In genomic region chr3:38843898-38844297, GRCh38 we compare ENCODE assay signal across 9 cellular contexts. TPM values are rescaled to one million over a fixed set of nuclear protein-coding genes. Genes with fewer than 3 reads are reported as not detected.
A peak's percentile ranks its signal among the peaks of the same experiment; 100 is the strongest.
DNase-seq lines count a peak whose midpoint lies in the region; ATAC-seq, FAIRE-seq and TF ChIP-seq lines count a peak whose summit lies in the region.
"Had no signal": no experiment of that assay in that cellular context is flagged by ENCODE, and none has a peak within 500 bp of the region (broad histone marks: within the 10 kb centered on the region; RNA-seq: fewer than 3 reads in every experiment).

No MANE protein-coding gene starts in this region.

- no peak for FAIRE-seq in kidney (lab: Jason Lieb, UNC)
- FAIRE-seq: endometrium had no signal

- TF ChIP-seq CTCF in C4-2B (conservative IDR thresholded peaks at IDR 0.05) = peak; percentile 22
- TF ChIP-seq CTCF in kidney (IDR thresholded peaks at IDR 0.05; ENCODE audit: borderline replicate concordance, extremely low read depth, insufficient read depth) = peak; percentile 26

- intact Hi-C loops in kidney (cut with DNase I) (no loop called here), sciatic nerve (cut with DNase I) (loop anchor here (10.0 kb wide), 1 partner anchor 319 kb away; no protein-coding TSS in a partner anchor)

- DNase-seq in HuH-7 (ENCODE audit: low spot score) (peak; percentile 20), adipocyte (ENCODE audit: low read depth) (peak; percentile 75), kidney (no peak), activated gamma-delta T cell treated with Interleukin-2 at 50 U/mL for 16 hours (no peak), ecto neural progenitor cell (ENCODE audit: low spot score) (no peak), sciatic nerve (ENCODE audit: low spot score) (no peak)
- DNase-seq in T-helper 2 cell treated with Interferon-gamma antibody and Interleukin-4, amounts not matched to agents 5 μg/mL and 100 μg/mL, for 36 hours (ENCODE audit: low spot score) = no peak

- no peak overlapping the region for H3K4me3 Mint-ChIP-seq in T-helper 2 cell treated with Interferon-gamma antibody and Interleukin-4, amounts not matched to agents 5 μg/mL and 100 μg/mL, for 36 hours

- H3K9me3 Mint-ChIP-seq in T-helper 2 cell treated with Interferon-gamma antibody and Interleukin-4, amounts not matched to agents 5 μg/mL and 100 μg/mL, for 36 hours = no peaks in the 10 kb centered on the region

- peaks cover 34% of the 10 kb centered on the region for H3K27me3 ChIP-seq in adipocyte (replicated peaks; ENCODE audit: control insufficient read depth, insufficient read depth, low read length)

- no peak for ATAC-seq in sciatic nerve

- no peak overlapping the region for H3K27ac Mint-ChIP-seq in T-helper 2 cell treated with Interferon-gamma antibody and Interleukin-4, amounts not matched to agents 5 μg/mL and 100 μg/mL, for 36 hours

- H3K36me3 Mint-ChIP-seq in T-helper 2 cell treated with Interferon-gamma antibody and Interleukin-4, amounts not matched to agents 5 μg/mL and 100 μg/mL, for 36 hours (ENCODE audit: low read depth) = no peaks in the 10 kb centered on the region

- H3K4me1 ChIP-seq in adipocyte (ENCODE audit: control insufficient read depth, insufficient read depth, low read length) (no peaks in the 10 kb centered on the region), kidney (ENCODE audit: control insufficient read depth in 1 of 2, insufficient read depth in 1 of 2, low read depth in 1 of 2, low read length in 2 of 2) (no peaks in the 10 kb centered on the region)

- no peak overlapping the region for H3K4me3 ChIP-seq in adipocyte (ENCODE audit: low read length)
- no peak overlapping the region for H3K4me3 ChIP-seq in kidney (ENCODE audit: low read length in 2 of 2)

- no peak overlapping the region for H3K9ac ChIP-seq in adipocyte (ENCODE audit: low read length)
- no peak overlapping the region for H3K9ac ChIP-seq in kidney (ENCODE audit: low read length in 2 of 2)

- H3K27ac ChIP-seq in C4-2B (no peak overlapping the region), kidney (ENCODE audit: low read depth in 2 of 2, low read length in 2 of 2) (no peak overlapping the region)

- H3K9me3 ChIP-seq in adipocyte (ENCODE audit: control insufficient read depth, low read length) (no peaks in the 10 kb centered on the region), kidney (ENCODE audit: control insufficient read depth in 1 of 2, low read length in 2 of 2) (no peaks in the 10 kb centered on the region)

- H3K4me1 Mint-ChIP-seq in T-helper 2 cell treated with Interferon-gamma antibody and Interleukin-4, amounts not matched to agents 5 μg/mL and 100 μg/mL, for 36 hours (ENCODE audit: low read depth) = no peaks in the 10 kb centered on the region

- H3K36me3 ChIP-seq in adipocyte (ENCODE audit: control insufficient read depth, insufficient read depth, low read length, severe bottlenecking) = no peaks in the 10 kb centered on the region
- H3K36me3 ChIP-seq in kidney (ENCODE audit: control insufficient read depth in 1 of 2, insufficient read depth in 2 of 2, low read length in 2 of 2) = no peaks in the 10 kb centered on the region

- H3K27me3 Mint-ChIP-seq in T-helper 2 cell treated with Interferon-gamma antibody and Interleukin-4, amounts not matched to agents 5 μg/mL and 100 μg/mL, for 36 hours (ENCODE audit: low read depth) = peaks cover 23% of the 10 kb centered on the region

RNA-seq across cellular contexts. Expression of gene SCN10A, which starts 27.9 kb away (rescaled TPM):
- total RNA-seq in kidney (not detected), sciatic nerve (not detected)
- polyA plus RNA-seq in kidney (ENCODE audit: insufficient read depth, low read depth, low replicate concordance) = not detected

Comparison
In these comparisons a context has a peak if more than half of its experiments do, and no peak if none do; other contexts are left out.
1. DNase-seq: peak in HuH-7 (single experiment) and adipocyte (single experiment); none in kidney (single experiment), activated gamma-delta T cell treated with Interleukin-2 at 50 U/mL for 16 hours (single experiment), ecto neural progenitor cell (single experiment), sciatic nerve (single experiment) and T-helper 2 cell treated with Interferon-gamma antibody and Interleukin-4, amounts not matched to agents 5 μg/mL and 100 μg/mL, for 36 hours (single experiment).